Comparison of ENCODE assay signal across 17 cellular contexts in the genomic region with DNA sequence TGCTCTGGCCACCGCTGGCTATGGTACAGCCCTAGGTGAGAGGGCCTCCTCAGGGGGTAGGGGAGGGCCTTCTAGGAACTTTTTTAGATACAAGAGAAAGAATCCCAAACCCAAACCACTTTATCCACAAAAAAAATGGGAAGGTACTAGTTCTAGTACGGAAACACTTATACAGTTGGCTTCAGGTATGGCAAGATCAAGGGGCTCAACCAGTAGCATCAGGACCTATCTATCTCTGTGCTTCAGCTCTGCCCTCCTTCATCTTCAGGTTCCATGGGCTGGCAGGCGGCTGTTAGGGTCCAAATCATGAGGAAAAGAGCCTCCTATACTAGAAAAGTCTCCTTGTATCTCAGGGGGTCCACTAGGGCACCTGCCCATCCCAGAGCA. TPM values are rescaled to one million over a fixed set of nuclear protein-coding genes. Genes with fewer than 3 reads are reported as not detected.
DNase-seq lines count a peak whose midpoint lies in the region; ATAC-seq and TF ChIP-seq lines count a peak whose summit lies in the region.
"Had no signal": no experiment of that assay in that cellular context is flagged by ENCODE, and none has a peak within 500 bp of the region (broad histone marks: within the 10 kb centered on the region; RNA-seq: fewer than 3 reads in every experiment).

No MANE protein-coding gene starts in this region.

- no peak overlapping the region for H2AFZ ChIP-seq in IMR-90 (replicated peaks; ENCODE audit: low read length, poor library complexity)

- peaks cover 39% of the 10 kb centered on the region for H3K36me3 Mint-ChIP-seq in CD8-positive, alpha-beta T cell
- H3K36me3 Mint-ChIP-seq in osteocyte (ENCODE audit: unreplicated experiment): peaks cover 9% of the 10 kb centered on the region

- H3K4me1 ChIP-seq in CD8-positive, alpha-beta T cell (ENCODE audit: insufficient read depth, low read length): peaks cover 15% of the 10 kb centered on the region
- H3K4me1 ChIP-seq in IMR-90 (ENCODE audit: control insufficient read depth, insufficient read depth, low read length): peaks cover 7% of the 10 kb centered on the region
- peaks cover 0 to 9% of the 10 kb centered on the region in 2 donors for H3K4me1 ChIP-seq in breast epithelium
- no peaks in the 10 kb centered on the region for H3K4me1 ChIP-seq in SJCRH30

- TF ChIP-seq CTCF in CD8-positive, alpha-beta T cell (IDR thresholded peaks at IDR 0.05): no peak
- TF ChIP-seq CTCF in IMR-90 (conservative IDR thresholded peaks at IDR 0.05; ENCODE audit: low read depth, low read length) (no peak), breast epithelium (IDR thresholded peaks at IDR 0.05) (no peak), osteocyte (IDR thresholded peaks at IDR 0.05) (no peak)

- H3K18ac ChIP-seq in IMR-90 (ENCODE audit: low read depth, low read length): no peak overlapping the region

- no peak overlapping the region for H2BK120ac ChIP-seq in IMR-90 (ENCODE audit: low read depth, low read length)

- peaks cover 3% of the 10 kb centered on the region for H3K36me3 ChIP-seq in CD8-positive, alpha-beta T cell (ENCODE audit: insufficient read depth, low read length)
- peaks cover 42% of the 10 kb centered on the region for H3K36me3 ChIP-seq in IMR-90 (ENCODE audit: control insufficient read depth, insufficient read depth, low read length)
- H3K36me3 ChIP-seq in breast epithelium: peaks cover 8% of the 10 kb centered on the region
- H3K36me3 ChIP-seq in SJCRH30: peaks cover 30% of the 10 kb centered on the region

- H2BK20ac ChIP-seq in IMR-90 (ENCODE audit: low read depth, low read length): no peak overlapping the region

- H3K9me3 Mint-ChIP-seq in CD8-positive, alpha-beta T cell: no peaks in the 10 kb centered on the region
- H3K9me3 Mint-ChIP-seq in osteocyte (ENCODE audit: unreplicated experiment): no peaks in the 10 kb centered on the region

- no peaks in the 10 kb centered on the region for H3K9me3 ChIP-seq in CD8-positive, alpha-beta T cell (ENCODE audit: low read length)
- H3K9me3 ChIP-seq in IMR-90 (ENCODE audit: control insufficient read depth, insufficient read depth, low read length): no peaks in the 10 kb centered on the region
- H3K9me3 ChIP-seq in breast epithelium: no peaks in the 10 kb centered on the region
- H3K9me3 ChIP-seq in SJCRH30 (replicated peaks): no peaks in the 10 kb centered on the region
- H3K9me3 ChIP-seq: Caco-2, gastroesophageal sphincter had no signal

- H3K14ac ChIP-seq in IMR-90 (replicated peaks; ENCODE audit: low read depth, low read length): no peak overlapping the region

- H3K4me1 Mint-ChIP-seq in CD8-positive, alpha-beta T cell (ENCODE audit: low read depth): peaks cover 17% of the 10 kb centered on the region
- H3K4me1 Mint-ChIP-seq in osteocyte (ENCODE audit: unreplicated experiment): peaks cover 13% of the 10 kb centered on the region

- CTCF ChIA-PET in CD8-positive, alpha-beta T cell (lab: Charles Lee): interaction anchor here (1.5 kb wide), 1 partner anchor 96 kb away, joined by 3 read pairs; no protein-coding TSS in a partner anchor
- CTCF ChIA-PET in IMR-90 (lab: Yijun Ruan, JAX): no interaction called here

- H3K27me3 ChIP-seq in CD8-positive, alpha-beta T cell (ENCODE audit: insufficient read depth, low read length): no peaks in the 10 kb centered on the region
- H3K27me3 ChIP-seq in IMR-90 (ENCODE audit: control insufficient read depth, insufficient read depth, low read length) (no peaks in the 10 kb centered on the region), breast epithelium (no peaks in the 10 kb centered on the region), SJCRH30 (no peaks in the 10 kb centered on the region)
- H3K27me3 ChIP-seq: cardiac muscle cell, gastroesophageal sphincter had no signal

- DNase-seq in CD8-positive, alpha-beta T cell: no peak
- DNase-seq in IMR-90 (no peak), breast epithelium (ENCODE audit: low spot score in 2 of 2) (no peak), osteocyte (ENCODE audit: extremely low spot score, unreplicated experiment) (no peak), medulla oblongata (ENCODE audit: extremely low spot score) (no peak), SJCRH30 (no peak)
- no peak for DNase-seq in effector CD8-positive, alpha-beta T cell (lab: John Stamatoyannopoulos, UW)
- DNase-seq: activated CD4-positive, alpha-beta T cell treated with anti-CD3 and anti-CD28 coated beads, Interleukin-2, amount 50 U/mL, for 1 hour; activated gamma-delta T cell; Caco-2; GOT3; NCI-H1436 treated with DMSO at 0.1 percent for 48 hours; NCI-H510A treated with DMSO at 0.1 percent for 48 hours; PC-9; stimulated activated CD4-positive, alpha-beta T cell treated with anti-CD3 and anti-CD28 coated beads, Interleukin-4, amount 100 ng/mL, for 1 hour had no signal

- H3K4me3 ChIP-seq in CD8-positive, alpha-beta T cell (ENCODE audit: low read depth, low read length): no peak overlapping the region
- H3K4me3 ChIP-seq in IMR-90 (ENCODE audit: insufficient read depth, low read depth, low read length) (no peak overlapping the region), breast epithelium (peak overlapping the region in 1 of 3 donors; percentile 78), SJCRH30 (no peak overlapping the region)
- H3K4me3 ChIP-seq: cardiac muscle cell had no signal

- no peak overlapping the region for H2BK15ac ChIP-seq in IMR-90 (ENCODE audit: low read depth, low read length)

- no peaks in the 10 kb centered on the region; the same call in 1 of the 2 replicates for H3K9me1 ChIP-seq in IMR-90 (ENCODE audit: insufficient read depth, low read length)

- H4K20me1 ChIP-seq in IMR-90 (ENCODE audit: insufficient read depth, low read length): 0 out of 2 replicates have a peak, but pooled peaks cover 8% of the 10 kb centered on the region

- H3K27ac Mint-ChIP-seq in CD8-positive, alpha-beta T cell: no peak overlapping the region
- H3K27ac Mint-ChIP-seq in osteocyte (ENCODE audit: unreplicated experiment): no peak overlapping the region

- WGBS in IMR-90 (ENCODE audit: extremely low coverage in 2 of 2, insufficient read length in 1 of 2), 2 experiments: 100% methylated on average over 1 of the region's 3 CpGs; no CpG with 5 or more reads in 1 of the 2 experiments

- H2AK9ac ChIP-seq in IMR-90 (replicated peaks; ENCODE audit: low read depth, low read length, poor library complexity): no peak overlapping the region

- dilution Hi-C loops in IMR-90 (cut with HindIII; ENCODE audit: low sequenced_read_pairs, unreplicated experiment): no loop called here

- TF ChIP-seq POLR2A in IMR-90 (IDR thresholded peaks at IDR 0.05; ENCODE audit: low read depth, low read length): no peak
- no peak for TF ChIP-seq POLR2A in breast epithelium (IDR thresholded peaks at IDR 0.05)

- no peak overlapping the region for H2BK5ac ChIP-seq in IMR-90 (ENCODE audit: low read depth, low read length, poor library complexity, severe bottlenecking)

- BruUV-seq in IMR-90 (replicated peaks; lab: Mats Ljungman, UMichigan): no TSS peak

- H3K23ac ChIP-seq in IMR-90 (ENCODE audit: low read depth, low read length): 0 out of 2 replicates have a peak overlapping the region, but pooled peaks have one; percentile 72

- no peak overlapping the region for H3K4ac ChIP-seq in IMR-90 (ENCODE audit: low read depth, low read length)

- H3K4me2 ChIP-seq in IMR-90 (ENCODE audit: low read depth, low read length): no peak overlapping the region

- H2AK5ac ChIP-seq in IMR-90 (ENCODE audit: low read depth, low read length): no peak overlapping the region

- no peak for ATAC-seq in CD8-positive, alpha-beta T cell
- no peak for ATAC-seq in IMR-90 (ENCODE audit: low read depth)
- ATAC-seq: gastroesophageal sphincter had no signal

- POLR2A ChIA-PET in CD8-positive, alpha-beta T cell (lab: Charles Lee): interaction anchor here (0.5 kb wide), 1 partner anchor 26 kb away, joined by 3 read pairs; no protein-coding TSS in a partner anchor
- POLR2A ChIA-PET in IMR-90 (lab: Charles Lee; ENCODE audit: unreplicated experiment): no interaction called here

- no peak overlapping the region for H4K5ac ChIP-seq in IMR-90 (ENCODE audit: low read depth, low read length)

- H4K8ac ChIP-seq in IMR-90 (ENCODE audit: low read depth in 2 of 2, low read length in 2 of 2): no peak overlapping the region

- intact Hi-C loops in CD8-positive, alpha-beta T cell (cut with DNase I, micrococcal nuclease): no loop called here
- intact Hi-C loops in IMR-90 (cut with micrococcal nuclease) (no loop called here), breast epithelium (cut with DNase I; ENCODE audit: low total_unique reads) (no loop called here)

- H3K9ac ChIP-seq in IMR-90 (ENCODE audit: low read depth, low read length): no peak overlapping the region

- no peak overlapping the region for H3K27ac ChIP-seq in CD8-positive, alpha-beta T cell (ENCODE audit: low read depth, low read length)
- H3K27ac ChIP-seq in IMR-90 (ENCODE audit: insufficient read depth, low read length) (no peak overlapping the region), breast epithelium (peak overlapping the region; percentile 74 to 80), SJCRH30 (no peak overlapping the region)
- H3K27ac ChIP-seq: cardiac muscle cell, PC-9 had no signal

- H3K27me3 Mint-ChIP-seq in CD8-positive, alpha-beta T cell (ENCODE audit: low read depth): no peaks in the 10 kb centered on the region
- no peaks in the 10 kb centered on the region for H3K27me3 Mint-ChIP-seq in osteocyte (ENCODE audit: unreplicated experiment)

- TF ChIP-seq RAD21 in IMR-90 (IDR thresholded peaks at IDR 0.05; ENCODE audit: low read length): no peak

- in situ Hi-C loops in IMR-90 (cut with MboI; ENCODE audit: low sequenced_read_pairs): loop anchor here (25.0 kb wide), 1 partner anchor 321 kb away; the partner anchor contains the start of genes C19orf67 and SAMD1

- no peak overlapping the region for H4K91ac ChIP-seq in IMR-90 (ENCODE audit: insufficient read depth, low read depth, low read length)

- H3K56ac ChIP-seq in IMR-90 (ENCODE audit: extremely low read depth, insufficient read depth, low read length): no peak overlapping the region

- peaks cover 18 to 43% of the 10 kb centered on the region in 2 experiments for H3K79me1 ChIP-seq in IMR-90 (ENCODE audit: low read depth in 1 of 2, low read length in 2 of 2)

- H3K4me3 Mint-ChIP-seq in CD8-positive, alpha-beta T cell: peak overlapping the region; percentile 89
- peak overlapping the region; percentile 76 for H3K4me3 Mint-ChIP-seq in osteocyte (ENCODE audit: unreplicated experiment)

RNA-seq across cellular contexts. Expression of gene MRI1, which starts 1.8 kb away (rescaled TPM):
- 10 to 100 TPM; 14.3 to 14.8 TPM for total RNA-seq in CD8-positive, alpha-beta T cell
- 26.7 and 28.9 TPM in 2 replicates for total RNA-seq in IMR-90 (2012; rRNA removed)
- 37.6 and 45.5 TPM in 2 replicates for polyA plus RNA-seq in IMR-90 (2012; rRNA removed)
- 29.4 and 32.6 TPM in 2 replicates for polyA plus RNA-seq in IMR-90 (2012; cell fraction: cytosol; rRNA removed)
- polyA plus RNA-seq in IMR-90 (2012; cell fraction: nucleus; rRNA removed; ENCODE audit: low replicate concordance): 200 and 405 TPM in 2 replicates
- 10 to 100 TPM; 45.9 to 72.4 (median 71.4) TPM for total RNA-seq in breast epithelium
- 18.6 and 22.5 TPM in 2 replicates for total RNA-seq in osteocyte
- total RNA-seq in SJCRH30 (2014; rRNA removed; shearing (Covaris generic)): 35.4 and 37.2 TPM in 2 replicates

RNA-seq across cellular contexts. Expression of gene C19orf53, which starts 8.2 kb away (rescaled TPM):
- 100 to 1,000 TPM; 116 TPM for total RNA-seq in CD8-positive, alpha-beta T cell
- 61.3 and 68.3 TPM in 2 replicates for total RNA-seq in IMR-90 (2012; rRNA removed)
- 290 and 349 TPM in 2 replicates for polyA plus RNA-seq in IMR-90 (2012; rRNA removed)
- 572 and 791 TPM in 2 replicates for polyA plus RNA-seq in IMR-90 (2012; cell fraction: cytosol; rRNA removed)
- polyA plus RNA-seq in IMR-90 (2012; cell fraction: nucleus; rRNA removed; ENCODE audit: low replicate concordance): 129 and 215 TPM in 2 replicates
- total RNA-seq in breast epithelium: 100 to 1,000 TPM; 134 to 175 (median 137) TPM
- 82.4 and 86.6 TPM in 2 replicates for total RNA-seq in osteocyte
- 208 and 228 TPM in 2 replicates for total RNA-seq in SJCRH30 (2014; rRNA removed; shearing (Covaris generic))

RNA-seq across cellular contexts. Expression of gene ZSWIM4, which starts 29.2 kb away (rescaled TPM):
- total RNA-seq in CD8-positive, alpha-beta T cell: 1 to 10 TPM; 4.1 to 5.0 TPM
- total RNA-seq in IMR-90 (2012; rRNA removed): 1.9 and 2.2 TPM in 2 replicates
- polyA plus RNA-seq in IMR-90 (2012; rRNA removed): 6.2 and 7.6 TPM in 2 replicates
- 4.7 and 10.4 TPM in 2 replicates for polyA plus RNA-seq in IMR-90 (2012; cell fraction: cytosol; rRNA removed)
- polyA plus RNA-seq in IMR-90 (2012; cell fraction: nucleus; rRNA removed; ENCODE audit: low replicate concordance): 13.1 and 27.5 TPM in 2 replicates
- 1 to 10 TPM; 1.1 to 8.5 (median 6.9) TPM for total RNA-seq in breast epithelium
- 14.0 and 15.1 TPM in 2 replicates for total RNA-seq in osteocyte
- total RNA-seq in SJCRH30 (2014; rRNA removed; shearing (Covaris generic)): 16.8 and 18.3 TPM in 2 replicates

Comparison
In these comparisons a context has a peak if more than half of its experiments do, and no peak if none do; other contexts are left out.
1. H3K27ac ChIP-seq: peak in breast epithelium (2 of 2); none in CD8-positive, alpha-beta T cell (single experiment), IMR-90 (single experiment) and SJCRH30 (single experiment).